In the genomic region with DNA sequence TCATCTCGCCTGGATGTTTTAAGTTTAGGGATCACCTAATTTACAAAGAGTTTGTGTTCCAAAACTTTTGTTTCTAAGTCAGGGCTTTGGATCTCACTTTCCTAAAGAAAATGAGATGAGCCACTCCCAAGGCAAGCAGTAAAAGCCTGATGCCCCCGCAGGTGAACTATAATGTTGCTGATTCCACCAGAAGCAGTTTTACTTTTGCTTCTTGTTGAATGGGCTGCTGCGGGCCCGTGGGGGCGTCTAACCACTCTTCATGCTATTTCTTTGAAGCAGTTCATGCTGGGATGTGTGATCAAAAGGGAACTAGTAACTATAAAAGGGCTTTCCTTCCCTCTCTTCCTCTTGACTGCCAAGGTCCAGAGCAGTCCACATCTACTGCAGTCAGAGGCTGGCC, we compare ENCODE assay signal across 19 cellular contexts.
A peak's percentile ranks its signal among the peaks of the same experiment; 100 is the strongest.
DNase-seq lines count a peak whose midpoint lies in the region; ATAC-seq and TF ChIP-seq lines count a peak whose summit lies in the region.
"Had no signal": no experiment of that assay in that cellular context is flagged by ENCODE, and none has a peak within 500 bp of the region (broad histone marks: within the 10 kb centered on the region; RNA-seq: fewer than 3 reads in every experiment).

No MANE protein-coding gene starts in this region.

- H3K56ac ChIP-seq in H9 (ENCODE audit: insufficient read length, low read depth, low read length), result no peak overlapping the region

- H3K27me3 ChIP-seq in H9 (ENCODE audit: insufficient read depth, low read length), result no peaks in the 10 kb centered on the region
- H3K27me3 ChIP-seq in neural progenitor cell, result no peaks in the 10 kb centered on the region
- H3K27me3 ChIP-seq: sigmoid colon, tibial nerve had no signal

- POLR2A ChIA-PET in WTC11 (lab: Charles Lee), result no interaction called here

- CTCF ChIA-PET in WTC11 (lab: Charles Lee), result no interaction called here

- H3K27me3 Mint-ChIP-seq in H9 (ENCODE audit: low read depth), result no peaks in the 10 kb centered on the region
- H3K27me3 Mint-ChIP-seq in WTC11 (ENCODE audit: low read depth), result no peaks in the 10 kb centered on the region
- H3K27me3 Mint-ChIP-seq in neural progenitor cell (ENCODE audit: insufficient read depth, low read depth), result peaks cover 8% of the 10 kb centered on the region
- H3K27me3 Mint-ChIP-seq: activated CD8-positive, alpha-beta memory T cell treated with anti-CD3 and anti-CD28 coated beads, Interleukin-2, amount 10 ng/mL, durations not matched to agents 7 days and 5 days had no signal

- peaks cover 0 to 5% (median 5%) of the 10 kb centered on the region in 3 experiments; a peak in 3 of 7 replicates for H3K36me3 Mint-ChIP-seq in H9 (ENCODE audit: insufficient read depth in 1 of 3, low read depth in 3 of 3)
- H3K36me3 Mint-ChIP-seq in WTC11, result no peaks in the 10 kb centered on the region
- peaks cover 33% of the 10 kb centered on the region for H3K36me3 Mint-ChIP-seq in neural progenitor cell
- H3K36me3 Mint-ChIP-seq: activated CD8-positive, alpha-beta memory T cell treated with anti-CD3 and anti-CD28 coated beads, Interleukin-2, amount 10 ng/mL, durations not matched to agents 7 days and 5 days; CD8-positive, alpha-beta T cell had no signal

- H3K9me3 Mint-ChIP-seq in H9 (no peaks in the 10 kb centered on the region), WTC11 (peaks cover 7% of the 10 kb centered on the region), neural progenitor cell (no peaks in the 10 kb centered on the region)
- H3K9me3 Mint-ChIP-seq: activated naive CD4-positive, alpha-beta T cell treated with anti-CD3 and anti-CD28 coated beads for 36 hours had no signal

- no peak overlapping the region for H3K23ac ChIP-seq in H9 (ENCODE audit: insufficient read length, low read depth, low read length)

- no peaks in the 10 kb centered on the region for H3K4me1 ChIP-seq in H9 (ENCODE audit: insufficient read depth, low read length)
- H3K4me1 ChIP-seq in neural progenitor cell, result no peaks in the 10 kb centered on the region
- H3K4me1 ChIP-seq: sigmoid colon, tibial nerve had no signal

- H4K5ac ChIP-seq in H9 (ENCODE audit: insufficient read length, low read depth, low read length), result no peak overlapping the region

- H2BK120ac ChIP-seq in H9 (ENCODE audit: low read depth, low read length, poor library complexity, severe bottlenecking), result no peak overlapping the region

- no peak overlapping the region for H2BK15ac ChIP-seq in H9 (ENCODE audit: low read depth, low read length)

- no peaks in the 10 kb centered on the region for H3K79me1 ChIP-seq in H9 (ENCODE audit: insufficient read depth, low read depth, low read length, poor library complexity, severe bottlenecking)

- no peak overlapping the region for H3K14ac ChIP-seq in H9 (ENCODE audit: insufficient read depth, low read length)

- TF ChIP-seq CTCF in H9 (conservative IDR thresholded peaks at IDR 0.05) (peak; percentile 48), WTC11 (IDR thresholded peaks at IDR 0.05) (no peak), neural progenitor cell (IDR thresholded peaks at IDR 0.05) (peak; percentile 23)

- H3K9ac ChIP-seq in H9 (ENCODE audit: extremely low read depth, insufficient read length, low read length) (no peak overlapping the region), neural progenitor cell (no peak overlapping the region)

- H3K23me2 ChIP-seq in H9 (ENCODE audit: insufficient read length, low read depth, low read length, poor library complexity, severe bottlenecking), result no peaks in the 10 kb centered on the region

- H3K4me2 ChIP-seq in H9 (ENCODE audit: insufficient read depth, insufficient read length, low read length) (no peak overlapping the region), neural progenitor cell (no peak overlapping the region)

- no peak overlapping the region for H2AFZ ChIP-seq in H9 (ENCODE audit: low read length)
- H2AFZ ChIP-seq in neural progenitor cell (replicated peaks), result no peak overlapping the region

- H3K4me1 Mint-ChIP-seq in H9, result peaks cover 0 to 4% of the 10 kb centered on the region in 2 experiments; a peak in 2 of 4 replicates
- no peaks in the 10 kb centered on the region for H3K4me1 Mint-ChIP-seq in WTC11
- H3K4me1 Mint-ChIP-seq in neural progenitor cell, result peaks cover 9% of the 10 kb centered on the region
- H3K4me1 Mint-ChIP-seq: activated CD8-positive, alpha-beta memory T cell treated with anti-CD3 and anti-CD28 coated beads, Interleukin-2, amount 10 ng/mL, durations not matched to agents 7 days and 5 days; neural crest cell had no signal

- no peaks in the 10 kb centered on the region for H3K36me3 ChIP-seq in neural progenitor cell
- H3K36me3 ChIP-seq: sigmoid colon, tibial nerve had no signal

- H3K18ac ChIP-seq in H9 (ENCODE audit: insufficient read length, low read depth, low read length), result no peak overlapping the region

- no peak overlapping the region for H3K27ac Mint-ChIP-seq in H9
- H3K27ac Mint-ChIP-seq in WTC11, result no peak overlapping the region
- H3K27ac Mint-ChIP-seq in neural progenitor cell, result no peak overlapping the region
- H3K27ac Mint-ChIP-seq: activated CD8-positive, alpha-beta memory T cell treated with anti-CD3 and anti-CD28 coated beads, Interleukin-2, amount 10 ng/mL, durations not matched to agents 7 days and 5 days; activated naive CD4-positive, alpha-beta T cell treated with anti-CD3 and anti-CD28 coated beads for 36 hours; CD8-positive, alpha-beta T cell had no signal

- no peak overlapping the region for H2BK12ac ChIP-seq in H9 (ENCODE audit: insufficient read length, low read depth, low read length)

- H3K4ac ChIP-seq in H9 (ENCODE audit: low read depth, low read length), result no peak overlapping the region

- H3K4me3 ChIP-seq in neural progenitor cell, result no peak overlapping the region
- H3K4me3 ChIP-seq: sigmoid colon, tibial nerve had no signal

- H3F3A ChIP-seq in neural progenitor cell (ENCODE audit: low read depth), result no peaks in the 10 kb centered on the region

- H4K20me1 ChIP-seq in H9 (ENCODE audit: control insufficient read depth, insufficient read depth, insufficient read length), result no peaks in the 10 kb centered on the region
- H4K20me1 ChIP-seq in neural progenitor cell (ENCODE audit: low read depth), result no peaks in the 10 kb centered on the region

- H4K91ac ChIP-seq in H9 (ENCODE audit: insufficient read length, low read depth, low read length), result no peak overlapping the region

- H3K79me2 ChIP-seq in H9 (ENCODE audit: insufficient read depth, low read length) (no peaks in the 10 kb centered on the region), neural progenitor cell (ENCODE audit: low read depth) (no peaks in the 10 kb centered on the region)

- DNase-seq in H9 (no peak), WTC11 (ENCODE audit: low spot score) (peak; percentile 22), neural progenitor cell (ENCODE audit: low spot score) (no peak)
- no peak for DNase-seq in stimulated activated naive CD4-positive, alpha-beta T cell treated with Interleukin-2 at 50 U/mL for 16 hours (lab: John Stamatoyannopoulos, UW)
- DNase-seq: activated CD8-positive, alpha-beta memory T cell treated with anti-CD3 and anti-CD28 coated beads, Interleukin-2, amount 10 ng/mL, durations not matched to agents 7 days and 5 days; activated naive CD4-positive, alpha-beta T cell treated with anti-CD3 and anti-CD28 coated beads for 36 hours; amygdala; CD8-positive, alpha-beta T cell; cortex of kidney; NCI-H1694; NCI-H526; RPMI8226; sigmoid colon; T-helper 1 cell had no signal

- H2AK5ac ChIP-seq in H9 (ENCODE audit: insufficient read length, low read length), result no peak overlapping the region

- no CpG with 5 or more reads among the region's 5 CpGs for WGBS in H9 (ENCODE audit: extremely low coverage, insufficient read length, low lambda C conversion rate)

- H3K9me3 ChIP-seq in H9 (ENCODE audit: control insufficient read depth, low read depth, low read length) (no peaks in the 10 kb centered on the region), neural progenitor cell (ENCODE audit: low read depth) (no peaks in the 10 kb centered on the region)
- H3K9me3 ChIP-seq: sigmoid colon, tibial nerve had no signal

- ATAC-seq in GM18502 (IDR thresholded peaks at IDR 0.05; ENCODE audit: poor library complexity, unreplicated experiment) (peak; percentile 53), WTC11 (peak; percentile 74), HG03135 (IDR thresholded peaks at IDR 0.05; ENCODE audit: unreplicated experiment) (no peak), HG03342 (IDR thresholded peaks at IDR 0.05; ENCODE audit: unreplicated experiment) (no peak)
- ATAC-seq: activated CD8-positive, alpha-beta memory T cell treated with anti-CD3 and anti-CD28 coated beads, Interleukin-2, amount 10 ng/mL, durations not matched to agents 7 days and 5 days; CD8-positive, alpha-beta T cell had no signal

- no peak overlapping the region for H2BK20ac ChIP-seq in H9 (ENCODE audit: low read depth, low read length, poor library complexity, severe bottlenecking)

- no peak overlapping the region for H2BK5ac ChIP-seq in H9 (ENCODE audit: insufficient read length, low read length)

- H4K8ac ChIP-seq in H9 (replicated peaks; ENCODE audit: insufficient read length, low read depth, low read length), result no peak overlapping the region

- H3K27ac ChIP-seq in H9 (ENCODE audit: insufficient read length, low read depth, low read length), result no peak overlapping the region
- H3K27ac ChIP-seq in neural progenitor cell, result peak overlapping the region; percentile 5
- H3K27ac ChIP-seq: sigmoid colon, tibial nerve had no signal

- no peak overlapping the region for H3T11ph ChIP-seq in H9 (ENCODE audit: low read length)

- no peak overlapping the region for H3K4me3 Mint-ChIP-seq in H9
- no peak overlapping the region for H3K4me3 Mint-ChIP-seq in WTC11
- no peak overlapping the region for H3K4me3 Mint-ChIP-seq in neural progenitor cell
- H3K4me3 Mint-ChIP-seq: activated CD8-positive, alpha-beta memory T cell treated with anti-CD3 and anti-CD28 coated beads, Interleukin-2, amount 10 ng/mL, durations not matched to agents 7 days and 5 days; activated naive CD4-positive, alpha-beta T cell treated with anti-CD3 and anti-CD28 coated beads for 36 hours; CD8-positive, alpha-beta T cell; neural crest cell had no signal

TF ChIP-seq in WTC11, 78 proteins besides CTCF, POLR2A, EP300 and RAD21 (continues in another document):
- TF ChIP-seq EMX1 (CRISPR knock-in tag; IDR thresholded peaks at IDR 0.05), result no peak
- no peak for TF ChIP-seq FOXJ3 (CRISPR knock-in tag; IDR thresholded peaks at IDR 0.05; ENCODE audit: borderline replicate concordance)
- no peak for TF ChIP-seq JAZF1 (CRISPR knock-in tag; IDR thresholded peaks at IDR 0.05)
- no peak for TF ChIP-seq JUN (CRISPR knock-in tag; IDR thresholded peaks at IDR 0.05)
- TF ChIP-seq, protein P1, sequence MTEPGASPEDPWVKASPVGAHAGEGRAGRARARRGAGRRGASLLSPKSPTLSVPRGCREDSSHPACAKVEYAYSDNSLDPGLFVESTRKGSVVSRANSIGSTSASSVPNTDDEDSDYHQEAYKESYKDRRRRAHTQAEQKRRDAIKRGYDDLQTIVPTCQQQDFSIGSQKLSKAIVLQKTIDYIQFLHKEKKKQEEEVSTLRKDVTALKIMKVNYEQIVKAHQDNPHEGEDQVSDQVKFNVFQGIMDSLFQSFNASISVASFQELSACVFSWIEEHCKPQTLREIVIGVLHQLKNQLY (CRISPR knock-in tag; IDR thresholded peaks at IDR 0.05), result no peak
- TF ChIP-seq CREB1 (CRISPR knock-in tag; IDR thresholded peaks at IDR 0.05), result no peak
- TF ChIP-seq OVOL2 (CRISPR knock-in tag; IDR thresholded peaks at IDR 0.05; ENCODE audit: borderline replicate concordance), result no peak

Comparison
In these comparisons a context has a peak if more than half of its experiments do, and no peak if none do; other contexts are left out.
1. ATAC-seq: peak in GM18502 (single experiment) and WTC11 (single experiment); none in HG03135 (single experiment) and HG03342 (single experiment).